ENCODE assay signal across 13 cellular contexts in genomic region chr7:28330384-28331070, GRCh38.
DNase-seq lines count a peak whose midpoint lies in the region; ATAC-seq lines count a peak whose summit lies in the region.
"Had no signal": no experiment of that assay in that cellular context is flagged by ENCODE, and none has a peak within 500 bp of the region (broad histone marks: within the 10 kb centered on the region; RNA-seq: fewer than 3 reads in every experiment).

No MANE protein-coding gene starts in this region.

- H3K4me2 ChIP-seq in GM23248 (ENCODE audit: unreplicated experiment), result peak overlapping the region; percentile 68

- H3K4me1 Mint-ChIP-seq in CD8-positive, alpha-beta memory T cell, result peaks cover 25 to 32% (median 32%) of the 10 kb centered on the region in 3 donors
- H3K4me1 Mint-ChIP-seq in activated CD8-positive, alpha-beta T cell treated with anti-CD3 and anti-CD28 coated beads, Interleukin-2, amount 10 ng/mL, durations not matched to agents 7 days and 5 days (ENCODE audit: low read depth), result peaks cover 30% of the 10 kb centered on the region

- ATAC-seq in activated CD8-positive, alpha-beta T cell treated with anti-CD3 and anti-CD28 coated beads, Interleukin-2, amount 10 ng/mL, durations not matched to agents 7 days and 5 days, result peak; percentile 70
- no peak for ATAC-seq in GM21526 (IDR thresholded peaks at IDR 0.05; ENCODE audit: low FRiP score, unreplicated experiment)

- peak overlapping the region; percentile 28; the same call in 1 of the 2 replicates for H3K9ac ChIP-seq in GM23248

- no peaks in the 10 kb centered on the region for H3K79me2 ChIP-seq in GM23248 (ENCODE audit: insufficient read depth)

- H3K9me3 Mint-ChIP-seq in CD8-positive, alpha-beta memory T cell, result peaks cover 0 to 5% (median 0%) of the 10 kb centered on the region in 5 donors
- H3K9me3 Mint-ChIP-seq in activated CD8-positive, alpha-beta T cell treated with anti-CD3 and anti-CD28 coated beads, Interleukin-2, amount 10 ng/mL, durations not matched to agents 7 days and 5 days (ENCODE audit: insufficient read depth), result no peaks in the 10 kb centered on the region

- H3K27ac Mint-ChIP-seq in CD8-positive, alpha-beta memory T cell, result peak overlapping the region in 6 of 8 donors; percentile 29 to 87 (median 64)
- peak overlapping the region; percentile 17 for H3K27ac Mint-ChIP-seq in activated CD8-positive, alpha-beta T cell treated with anti-CD3 and anti-CD28 coated beads, Interleukin-2, amount 10 ng/mL, durations not matched to agents 7 days and 5 days
- H3K27ac Mint-ChIP-seq: brain had no signal

- no peaks in the 10 kb centered on the region for H3K27me3 ChIP-seq in CD8-positive, alpha-beta memory T cell (ENCODE audit: insufficient read depth, low read length, poor library complexity, severe bottlenecking)
- no peaks in the 10 kb centered on the region for H3K27me3 ChIP-seq in GM23248 (replicated peaks; ENCODE audit: insufficient read depth)
- H3K27me3 ChIP-seq: upper lobe of right lung had no signal

- H3K4me3 ChIP-seq in CD8-positive, alpha-beta memory T cell (ENCODE audit: low read length), result peak overlapping the region; percentile 9
- peak overlapping the region; percentile 45 for H3K4me3 ChIP-seq in GM23248
- H3K4me3 ChIP-seq: upper lobe of right lung had no signal

- POLR2A ChIA-PET in CD8-positive, alpha-beta memory T cell (lab: Charles Lee), result no interaction called here
- POLR2A ChIA-PET in activated CD8-positive, alpha-beta T cell treated with anti-CD3 and anti-CD28 coated beads, Interleukin-2, amount 10 ng/mL, durations not matched to agents 7 days and 5 days (lab: Charles Lee), result no interaction called here

- peak in 1 of 5 donors; percentile 15 for DNase-seq in CD8-positive, alpha-beta memory T cell
- DNase-seq in GM23248 (peak; percentile 67), iris pigment epithelial cell (ENCODE audit: low read depth) (peak; percentile 19), amniotic stem cell (lab: John Stamatoyannopoulos, UW) (no peak), SKM-1 treated with dmso at 0.1 percent for 144 hours (lab: John Stamatoyannopoulos, UW; ENCODE audit: unreplicated experiment) (no peak)
- DNase-seq in activated CD8-positive, alpha-beta T cell treated with anti-CD3 and anti-CD28 coated beads, Interleukin-2, amount 10 ng/mL, durations not matched to agents 7 days and 5 days, result no peak
- DNase-seq in activated effector memory CD4-positive, alpha-beta T cell treated with anti-CD3 and anti-CD28 coated beads, Interleukin-2, amount 50 U/mL, for 16 hours, result no peak
- DNase-seq: GOT3, NCI-H226, T-helper 9 cell, upper lobe of right lung had no signal

- in situ Hi-C loops in GM23248 (cut with MboI), result no loop called here

- no peaks in the 10 kb centered on the region for H3K36me3 ChIP-seq in CD8-positive, alpha-beta memory T cell (ENCODE audit: insufficient read depth, low read length)
- H3K36me3 ChIP-seq in GM23248 (ENCODE audit: low read depth), result no peaks in the 10 kb centered on the region
- H3K36me3 ChIP-seq: upper lobe of right lung had no signal

- peaks cover 19% of the 10 kb centered on the region; the same call in 1 of the 2 replicates for H3F3A ChIP-seq in GM23248 (ENCODE audit: insufficient read depth)

- peaks cover 0 to 4% (median 3%) of the 10 kb centered on the region in 3 donors for H3K36me3 Mint-ChIP-seq in CD8-positive, alpha-beta memory T cell
- H3K36me3 Mint-ChIP-seq in activated CD8-positive, alpha-beta T cell treated with anti-CD3 and anti-CD28 coated beads, Interleukin-2, amount 10 ng/mL, durations not matched to agents 7 days and 5 days (ENCODE audit: low read depth), result peaks cover 2% of the 10 kb centered on the region
- H3K36me3 Mint-ChIP-seq: brain had no signal

- no peak overlapping the region; the same call in none of the 2 replicates for H2AFZ ChIP-seq in GM23248

- H4K20me1 ChIP-seq in GM23248 (ENCODE audit: insufficient read depth), result no peaks in the 10 kb centered on the region

- H3K27me3 Mint-ChIP-seq in CD8-positive, alpha-beta memory T cell, result peaks cover 0 to 8% of the 10 kb centered on the region in 2 donors
- H3K27me3 Mint-ChIP-seq in activated CD8-positive, alpha-beta T cell treated with anti-CD3 and anti-CD28 coated beads, Interleukin-2, amount 10 ng/mL, durations not matched to agents 7 days and 5 days (ENCODE audit: low read depth), result no peaks in the 10 kb centered on the region

- peaks cover 24% of the 10 kb centered on the region for H3K4me1 ChIP-seq in CD8-positive, alpha-beta memory T cell (ENCODE audit: insufficient read depth, low read length)
- H3K4me1 ChIP-seq in GM23248 (ENCODE audit: insufficient read depth), result peaks cover 17% of the 10 kb centered on the region
- H3K4me1 ChIP-seq: upper lobe of right lung had no signal

- peak overlapping the region; percentile 33 to 86 (median 78) for H3K4me3 Mint-ChIP-seq in CD8-positive, alpha-beta memory T cell
- peak overlapping the region; percentile 50 for H3K4me3 Mint-ChIP-seq in activated CD8-positive, alpha-beta T cell treated with anti-CD3 and anti-CD28 coated beads, Interleukin-2, amount 10 ng/mL, durations not matched to agents 7 days and 5 days
- H3K4me3 Mint-ChIP-seq: brain had no signal

- no peaks in the 10 kb centered on the region for H3K9me3 ChIP-seq in CD8-positive, alpha-beta memory T cell (ENCODE audit: low read length)
- peaks cover 6% of the 10 kb centered on the region for H3K9me3 ChIP-seq in GM23248 (ENCODE audit: low read depth)
- H3K9me3 ChIP-seq: upper lobe of right lung had no signal

- CTCF ChIA-PET in CD8-positive, alpha-beta memory T cell (lab: Charles Lee), result no interaction called here
- CTCF ChIA-PET in activated CD8-positive, alpha-beta T cell treated with anti-CD3 and anti-CD28 coated beads, Interleukin-2, amount 10 ng/mL, durations not matched to agents 7 days and 5 days (lab: Charles Lee), result interaction anchor here (1.1 to 1.4 kb wide), 4 partner anchors 17 to 33 kb away, joined by 3 to 5 read pairs (median 4); no protein-coding TSS in a partner anchor

- WGBS in GM23248 (ENCODE audit: low coverage in 1 of 2, low lambda C conversion rate in 2 of 2, missing lambda C conversion rate in 2 of 2), 2 experiments, result 3 to 5% methylated on average over 4 of the region's 4 CpGs

- no peak overlapping the region for H3K27ac ChIP-seq in CD8-positive, alpha-beta memory T cell (ENCODE audit: low read depth, low read length)
- no peak overlapping the region for H3K27ac ChIP-seq in GM23248
- H3K27ac ChIP-seq: upper lobe of right lung had no signal

- H3K9me2 ChIP-seq in GM23248 (ENCODE audit: insufficient read depth), result no peaks in the 10 kb centered on the region

Comparison
In these comparisons a context has a peak if more than half of its experiments do, and no peak if none do; other contexts are left out.
1. DNase-seq: peak in GM23248 (single experiment) and iris pigment epithelial cell (single experiment); none in activated CD8-positive, alpha-beta T cell treated with anti-CD3 and anti-CD28 coated beads, Interleukin-2, amount 10 ng/mL, durations not matched to agents 7 days and 5 days (single experiment), amniotic stem cell (single experiment), SKM-1 treated with dmso at 0.1 percent for 144 hours (single experiment) and activated effector memory CD4-positive, alpha-beta T cell treated with anti-CD3 and anti-CD28 coated beads, Interleukin-2, amount 50 U/mL, for 16 hours (single experiment).